23 cellular contexts compared by ENCODE assay signal in genomic region chr15:86398986-86399677, GRCh38.
"Had no signal": no experiment of that assay in that cellular context is flagged by ENCODE, and none has a peak within 500 bp of the region (broad histone marks: within the 10 kb centered on the region; RNA-seq: fewer than 3 reads in every experiment).

No MANE protein-coding gene starts in this region.

- H3K9me3 ChIP-seq: esophagus squamous epithelium, neutrophil, pancreas, transverse colon had no signal

- H3K4me3 Mint-ChIP-seq: activated CD4-positive, alpha-beta memory T cell treated with anti-CD3 and anti-CD28 coated beads for 36 hours; activated naive CD4-positive, alpha-beta T cell treated with anti-CD3 and anti-CD28 coated beads for 36 hours; activated naive CD8-positive, alpha-beta T cell treated with anti-CD3 and anti-CD28 coated beads, Interleukin-2, amount 10 ng/mL, durations not matched to agents 7 days and 5 days; activated T-cell treated with anti-CD3 and anti-CD28 coated beads, Interleukin-2, amount 50 U/mL, for 72 hours; immature natural killer cell; memory B cell; natural killer cell treated with Interleukin-12 subunit alpha and Interleukin-12 subunit beta and Interleukin-15 and Interleukin-18, amount 100 ng/mL, for 72 hours; stimulated activated naive CD8-positive, alpha-beta T cell treated with anti-CD3 and anti-CD28 coated beads, Interleukin-15, Interleukin-2, amounts not matched to agents 100 ng/mL and 50 ng/mL, for 24 hours; T-helper 1 cell treated with Interleukin-12 subunit alpha and Interleukin-12 subunit beta and Interleukin-4 antibody, amounts not matched to agents 30 μg/mL and 1 μg/mL, for 36 hours had no signal

- H3K4me1 ChIP-seq: esophagus squamous epithelium, left lung, pancreas, transverse colon had no signal

- H3K9me3 Mint-ChIP-seq: activated CD4-positive, alpha-beta memory T cell treated with anti-CD3 and anti-CD28 coated beads for 36 hours; activated naive CD4-positive, alpha-beta T cell treated with anti-CD3 and anti-CD28 coated beads for 36 hours; activated T-cell treated with anti-CD3 and anti-CD28 coated beads, Interleukin-2, amount 50 U/mL, for 72 hours; immature natural killer cell; natural killer cell treated with Interleukin-12 subunit alpha and Interleukin-12 subunit beta and Interleukin-15 and Interleukin-18, amount 100 ng/mL, for 72 hours; stimulated activated naive CD8-positive, alpha-beta T cell treated with anti-CD3 and anti-CD28 coated beads, Interleukin-15, Interleukin-2, amounts not matched to agents 100 ng/mL and 50 ng/mL, for 24 hours; T-helper 1 cell treated with Interleukin-12 subunit alpha and Interleukin-12 subunit beta and Interleukin-4 antibody, amounts not matched to agents 30 μg/mL and 1 μg/mL, for 36 hours had no signal

- DNase-seq: activated CD4-positive, alpha-beta memory T cell treated with anti-CD3 and anti-CD28 coated beads for 36 hours; activated CD4-positive, alpha-beta T cell treated with anti-CD3 and anti-CD28 coated beads for 4 hours; activated CD4-positive, CD25-positive, alpha-beta regulatory T cell; activated effector memory CD4-positive, alpha-beta T cell treated with Interleukin-2 at 50 U/mL for 16 hours; activated naive CD4-positive, alpha-beta T cell treated with anti-CD3 and anti-CD28 coated beads for 36 hours; activated naive CD8-positive, alpha-beta T cell treated with anti-CD3 and anti-CD28 coated beads, Interleukin-2, amount 10 ng/mL, durations not matched to agents 7 days and 5 days; activated T-cell treated with anti-CD3 and anti-CD28 coated beads, Interleukin-2, amount 50 U/mL, for 72 hours; amniotic stem cell; cerebellar nuclear complex; esophagus squamous epithelium; immature natural killer cell; left lung; stimulated activated CD4-positive, alpha-beta T cell treated with anti-CD3 and anti-CD28 coated beads, Interleukin-1b, Interleukin-23, amount 100 ng/mL, for 48 hours; substantia nigra; transverse colon had no signal

- H3K4me3 ChIP-seq: coronary artery, esophagus squamous epithelium, hepatocyte, left lung, pancreas, transverse colon had no signal

- H3K27me3 Mint-ChIP-seq: activated CD4-positive, alpha-beta memory T cell treated with anti-CD3 and anti-CD28 coated beads for 36 hours; activated naive CD8-positive, alpha-beta T cell treated with anti-CD3 and anti-CD28 coated beads, Interleukin-2, amount 10 ng/mL, durations not matched to agents 7 days and 5 days; memory B cell had no signal

- H3K27ac ChIP-seq: coronary artery, esophagus squamous epithelium, hepatocyte, left lung, neutrophil, pancreas, transverse colon had no signal

- H3K36me3 ChIP-seq: esophagus squamous epithelium, left lung, neutrophil, pancreas, transverse colon had no signal

- H3K4me1 Mint-ChIP-seq: activated naive CD8-positive, alpha-beta T cell treated with anti-CD3 and anti-CD28 coated beads, Interleukin-2, amount 10 ng/mL, durations not matched to agents 7 days and 5 days; immature natural killer cell; memory B cell had no signal

- H3K27ac Mint-ChIP-seq: activated CD4-positive, alpha-beta memory T cell treated with anti-CD3 and anti-CD28 coated beads for 36 hours; activated naive CD4-positive, alpha-beta T cell treated with anti-CD3 and anti-CD28 coated beads for 36 hours; activated naive CD8-positive, alpha-beta T cell treated with anti-CD3 and anti-CD28 coated beads, Interleukin-2, amount 10 ng/mL, durations not matched to agents 7 days and 5 days; activated T-cell treated with anti-CD3 and anti-CD28 coated beads, Interleukin-2, amount 50 U/mL, for 72 hours; immature natural killer cell; memory B cell; natural killer cell treated with Interleukin-12 subunit alpha and Interleukin-12 subunit beta and Interleukin-15 and Interleukin-18, amount 100 ng/mL, for 72 hours; stimulated activated naive CD8-positive, alpha-beta T cell treated with anti-CD3 and anti-CD28 coated beads, Interleukin-15, Interleukin-2, amounts not matched to agents 100 ng/mL and 50 ng/mL, for 24 hours; T-helper 1 cell treated with Interleukin-12 subunit alpha and Interleukin-12 subunit beta and Interleukin-4 antibody, amounts not matched to agents 30 μg/mL and 1 μg/mL, for 36 hours had no signal

- ATAC-seq: activated T-cell treated with anti-CD3 and anti-CD28 coated beads, Interleukin-2, amount 50 U/mL, for 72 hours; left lung; natural killer cell treated with Interleukin-12 subunit alpha and Interleukin-12 subunit beta and Interleukin-15 and Interleukin-18, amount 100 ng/mL, for 72 hours had no signal

- H3K36me3 Mint-ChIP-seq: activated CD4-positive, alpha-beta memory T cell treated with anti-CD3 and anti-CD28 coated beads for 36 hours; activated naive CD8-positive, alpha-beta T cell treated with anti-CD3 and anti-CD28 coated beads, Interleukin-2, amount 10 ng/mL, durations not matched to agents 7 days and 5 days; immature natural killer cell; memory B cell; natural killer cell treated with Interleukin-12 subunit alpha and Interleukin-12 subunit beta and Interleukin-15 and Interleukin-18, amount 100 ng/mL, for 72 hours had no signal

- H3K27me3 ChIP-seq: esophagus squamous epithelium, hepatocyte, left lung, neutrophil, pancreas, transverse colon had no signal
